8 cellular contexts compared by ENCODE assay signal in the genomic region with DNA sequence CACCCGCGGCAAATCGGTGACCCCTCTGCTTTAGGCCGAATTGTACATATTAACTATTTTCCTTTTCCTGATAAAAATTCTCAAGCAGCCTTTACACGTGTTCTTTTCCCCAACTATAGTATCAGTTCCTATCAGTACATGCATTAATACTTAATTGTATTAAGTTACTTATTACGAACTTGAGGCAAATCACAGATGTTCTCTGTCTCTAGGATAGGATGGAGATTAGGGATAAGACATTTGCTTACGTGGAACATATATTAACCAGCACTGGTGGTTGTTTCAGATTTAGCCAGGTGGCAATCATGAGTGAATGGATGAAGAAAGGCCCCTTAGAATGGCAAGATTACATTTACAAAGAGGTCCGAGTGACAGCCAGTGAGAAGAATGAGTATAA. TPM values are rescaled to one million over a fixed set of nuclear protein-coding genes. Genes with fewer than 3 reads are reported as not detected.
A peak's percentile ranks its signal among the peaks of the same experiment; 100 is the strongest.
DNase-seq lines count a peak whose midpoint lies in the region; FAIRE-seq and TF ChIP-seq lines count a peak whose summit lies in the region.

No MANE protein-coding gene starts in this region.

- DNase-seq in T-helper 1 cell (no peak), suprapubic skin (ENCODE audit: low spot score in 2 of 2) (no peak), RCC 7860 (ENCODE audit: low spot score) (no peak), H4 (ENCODE audit: low spot score) (no peak)
- no peak for DNase-seq in activated CD4-positive, alpha-beta memory T cell treated with anti-CD3 and anti-CD28 coated beads, Interleukin-2, amount 10 ng/mL, durations not matched to agents 7 days and 5 days
- no peak for DNase-seq in stimulated activated CD8-positive, alpha-beta memory T cell treated with anti-CD3 and anti-CD28 coated beads, Interleukin-4, amount 100 ng/mL, for 48 hours

- no peak for TF ChIP-seq POLR2A in suprapubic skin (IDR thresholded peaks at IDR 0.05)

- no peak for FAIRE-seq in RCC 7860 (lab: Jason Lieb, UNC)

- H3K27ac ChIP-seq in iPS-20b (ENCODE audit: low read length): no peak overlapping the region
- no peak overlapping the region for H3K27ac ChIP-seq in suprapubic skin

- TF ChIP-seq CTCF in suprapubic skin (IDR thresholded peaks at IDR 0.05): no peak

- H3K9me3 Mint-ChIP-seq in T-helper 1 cell treated with Interleukin-12 subunit alpha and Interleukin-12 subunit beta and Interleukin-4 antibody, amounts not matched to agents 30 μg/mL and 1 μg/mL, for 36 hours: no peaks in the 10 kb centered on the region
- H3K9me3 Mint-ChIP-seq in activated CD4-positive, alpha-beta memory T cell treated with anti-CD3 and anti-CD28 coated beads, Interleukin-2, amount 10 ng/mL, durations not matched to agents 7 days and 5 days: no peaks in the 10 kb centered on the region

- no peak for TF ChIP-seq EP300 in suprapubic skin (IDR thresholded peaks at IDR 0.05)

- peaks cover 24% of the 10 kb centered on the region for H3K27me3 Mint-ChIP-seq in T-helper 1 cell treated with Interleukin-12 subunit alpha and Interleukin-12 subunit beta and Interleukin-4 antibody, amounts not matched to agents 30 μg/mL and 1 μg/mL, for 36 hours (ENCODE audit: low read depth)
- peaks cover 16% of the 10 kb centered on the region for H3K27me3 Mint-ChIP-seq in activated CD4-positive, alpha-beta memory T cell treated with anti-CD3 and anti-CD28 coated beads, Interleukin-2, amount 10 ng/mL, durations not matched to agents 7 days and 5 days

- H3K9ac ChIP-seq in iPS-20b (ENCODE audit: low read depth, low read length): peak overlapping the region; percentile 95

- CTCF ChIA-PET in activated CD4-positive, alpha-beta memory T cell treated with anti-CD3 and anti-CD28 coated beads, Interleukin-2, amount 10 ng/mL, durations not matched to agents 7 days and 5 days (lab: Charles Lee): interaction anchor here (1.2 kb wide), 1 partner anchor 27 kb away, joined by 3 read pairs; a partner anchor contains a TSS

- H3K27ac Mint-ChIP-seq in T-helper 1 cell treated with Interleukin-12 subunit alpha and Interleukin-12 subunit beta and Interleukin-4 antibody, amounts not matched to agents 30 μg/mL and 1 μg/mL, for 36 hours: peak overlapping the region; percentile 95
- H3K27ac Mint-ChIP-seq in activated CD4-positive, alpha-beta memory T cell treated with anti-CD3 and anti-CD28 coated beads, Interleukin-2, amount 10 ng/mL, durations not matched to agents 7 days and 5 days: peak overlapping the region; percentile 82

- POLR2A ChIA-PET in activated CD4-positive, alpha-beta memory T cell treated with anti-CD3 and anti-CD28 coated beads, Interleukin-2, amount 10 ng/mL, durations not matched to agents 7 days and 5 days (lab: Charles Lee): interaction anchor here (0.5 to 4.9 kb wide), 5 partner anchors 11 to 35 kb away, joined by 3 to 34 read pairs (median 4); a partner anchor contains a TSS

- peaks cover 15% of the 10 kb centered on the region for H3K36me3 Mint-ChIP-seq in T-helper 1 cell treated with Interleukin-12 subunit alpha and Interleukin-12 subunit beta and Interleukin-4 antibody, amounts not matched to agents 30 μg/mL and 1 μg/mL, for 36 hours (ENCODE audit: low read depth)
- peaks cover 17% of the 10 kb centered on the region for H3K36me3 Mint-ChIP-seq in activated CD4-positive, alpha-beta memory T cell treated with anti-CD3 and anti-CD28 coated beads, Interleukin-2, amount 10 ng/mL, durations not matched to agents 7 days and 5 days (ENCODE audit: low read depth)

- H3K9me3 ChIP-seq in iPS-20b (ENCODE audit: insufficient read depth, low read depth, low read length): no peaks in the 10 kb centered on the region
- H3K9me3 ChIP-seq in suprapubic skin: no peaks in the 10 kb centered on the region

- H3K4me1 ChIP-seq in iPS-20b (ENCODE audit: insufficient read depth, low read length) (no peaks in the 10 kb centered on the region), suprapubic skin (peaks cover 9% of the 10 kb centered on the region)

- H3K36me3 ChIP-seq in iPS-20b (ENCODE audit: insufficient read depth, low read depth, low read length): peaks cover 16% of the 10 kb centered on the region
- H3K36me3 ChIP-seq in suprapubic skin: peaks cover 16% of the 10 kb centered on the region

- H3K4me3 ChIP-seq in iPS-20b (ENCODE audit: low read length) (peak overlapping the region; percentile 97), suprapubic skin (peak overlapping the region; percentile 71)

- WGBS in suprapubic skin: 16% methylated on average over 8 of the region's 8 CpGs

- H3K27me3 ChIP-seq in iPS-20b (ENCODE audit: insufficient read depth, low read length) (peaks cover 18% of the 10 kb centered on the region), suprapubic skin (no peaks in the 10 kb centered on the region)

- peaks cover 16% of the 10 kb centered on the region for H3K4me1 Mint-ChIP-seq in T-helper 1 cell treated with Interleukin-12 subunit alpha and Interleukin-12 subunit beta and Interleukin-4 antibody, amounts not matched to agents 30 μg/mL and 1 μg/mL, for 36 hours (ENCODE audit: low read depth)
- H3K4me1 Mint-ChIP-seq in activated CD4-positive, alpha-beta memory T cell treated with anti-CD3 and anti-CD28 coated beads, Interleukin-2, amount 10 ng/mL, durations not matched to agents 7 days and 5 days: peaks cover 24% of the 10 kb centered on the region

- H3K4me3 Mint-ChIP-seq in T-helper 1 cell treated with Interleukin-12 subunit alpha and Interleukin-12 subunit beta and Interleukin-4 antibody, amounts not matched to agents 30 μg/mL and 1 μg/mL, for 36 hours: peak overlapping the region; percentile 98
- peak overlapping the region; percentile 93 for H3K4me3 Mint-ChIP-seq in activated CD4-positive, alpha-beta memory T cell treated with anti-CD3 and anti-CD28 coated beads, Interleukin-2, amount 10 ng/mL, durations not matched to agents 7 days and 5 days

RNA-seq across cellular contexts. Expression of a gene that starts 0.7 kb away (rescaled TPM):
- total RNA-seq in activated CD4-positive, alpha-beta memory T cell treated with anti-CD3 and anti-CD28 coated beads, Interleukin-2, amount 10 ng/mL, durations not matched to agents 7 days and 5 days: 10 to 100 TPM; 12.0 to 15.3 TPM
- total RNA-seq in suprapubic skin: 1 to 10 TPM; 3.9 to 7.7 (median 4.7) TPM
- 16.3 and 31.3 TPM in 2 replicates for total RNA-seq in H4 (2014; rRNA removed; shearing (Covaris generic))

RNA-seq across cellular contexts. Expression of a gene that starts 27.5 kb away (rescaled TPM):
- total RNA-seq in activated CD4-positive, alpha-beta memory T cell treated with anti-CD3 and anti-CD28 coated beads, Interleukin-2, amount 10 ng/mL, durations not matched to agents 7 days and 5 days: 100 to 1,000 TPM; 243 to 249 TPM
- 100 to 1,000 TPM in 1 of 4 donors, 10 to 100 TPM in 3; 90.4 to 144 (median 94.2) TPM for total RNA-seq in suprapubic skin
- total RNA-seq in H4 (2014; rRNA removed; shearing (Covaris generic)): 308 and 364 TPM in 2 replicates
